ENCODE assay signal across 8 cellular contexts in genomic region chr20:33719989-33720709, GRCh38. TPM values are rescaled to one million over a fixed set of nuclear protein-coding genes. Genes with fewer than 3 reads are reported as not detected.
DNase-seq lines count a peak whose midpoint lies in the region; ATAC-seq and TF ChIP-seq lines count a peak whose summit lies in the region.

Gene PXMP4 (minus strand): TSS chr20:33720310. CDS start chr20:33720207, 103 bp downstream.

- intact Hi-C loops in activated B cell treated with CpG ODN at 0.5 μM for 24 hours (cut with micrococcal nuclease), result loop anchor here (1.0 kb wide), 3 partner anchors 11 to 91 kb away; partner anchors contain the start of genes CHMP4B, E2F1 and ZNF341
- intact Hi-C loops in spleen (cut with DNase I; ENCODE audit: low total_unique reads), result no loop called here

- peak within 1 kb of the TSS; percentile 93 for H3K4me3 Mint-ChIP-seq in activated B cell treated with CpG ODN at 0.5 μM for 24 hours

- H3K79me2 ChIP-seq in ACC112 (ENCODE audit: control insufficient read depth, insufficient read depth, low read length, unreplicated experiment), result no peaks in the 10 kb centered on the region

- no peak for TF ChIP-seq CTCF in activated B cell treated with CpG ODN at 0.5 μM for 24 hours (IDR thresholded peaks at IDR 0.05)
- peak in 2 of 11 experiments; percentile 5 to 33 for TF ChIP-seq CTCF in spleen (IDR thresholded peaks at IDR 0.05 in 8 of 11, conservative IDR thresholded peaks at IDR 0.05 in 3 of 11)

- no peaks in the 10 kb centered on the region for H3K9me3 ChIP-seq in spleen

- WGBS in spleen, 5 donors, result 2 to 15% (median 3%) methylated on average over 8 to 46 of the region's 46 CpGs

- peaks cover 5% of the 10 kb centered on the region for H3K36me3 Mint-ChIP-seq in activated B cell treated with CpG ODN at 0.5 μM for 24 hours (ENCODE audit: low read depth)

- ATAC-seq in GM18870 (IDR thresholded peaks at IDR 0.05; ENCODE audit: unreplicated experiment), result peak; percentile 95
- ATAC-seq in HG03108 (IDR thresholded peaks at IDR 0.05; ENCODE audit: unreplicated experiment), result peak; percentile 98
- peak; percentile 97 for ATAC-seq in activated B cell treated with CpG ODN at 0.5 μM for 24 hours (ENCODE audit: low read depth)

- H3K4me1 Mint-ChIP-seq in activated B cell treated with CpG ODN at 0.5 μM for 24 hours, result peaks cover 27% of the 10 kb centered on the region

- H2AFZ ChIP-seq in ACC112 (ENCODE audit: low read length, unreplicated experiment), result peak within 1 kb of the TSS; percentile 89

- POLR2A ChIA-PET in activated B cell treated with CpG ODN at 0.5 μM for 24 hours (lab: Charles Lee), result interaction anchor here (0.6 to 1.9 kb wide), 15 partner anchors 12 to 392 kb away, joined by 3 to 31 read pairs (median 5); partner anchors contain the start of genes ACTL10, CHMP4B, EIF2S2 and RALY

- CTCF ChIA-PET in activated B cell treated with CpG ODN at 0.5 μM for 24 hours (lab: Charles Lee), result no interaction called here

- H3K27me3 Mint-ChIP-seq in activated B cell treated with CpG ODN at 0.5 μM for 24 hours, result no peaks in the 10 kb centered on the region

- H3K27me3 ChIP-seq in ACC112 (ENCODE audit: insufficient read depth, low read length), result no peaks in the 10 kb centered on the region
- H3K27me3 ChIP-seq in spleen (replicated peaks in 1 of 7), result no peaks in the 10 kb centered on the region

- H3K9me3 Mint-ChIP-seq in activated B cell treated with CpG ODN at 0.5 μM for 24 hours, result peaks cover 2% of the 10 kb centered on the region

- peak within 1 kb of the TSS; percentile 91 for H3K27ac Mint-ChIP-seq in activated B cell treated with CpG ODN at 0.5 μM for 24 hours

- no peaks in the 10 kb centered on the region for H3K36me3 ChIP-seq in ACC112 (ENCODE audit: insufficient read depth, low read length)
- H3K36me3 ChIP-seq in spleen, result peaks cover 0 to 6% (median 0%) of the 10 kb centered on the region in 6 donors

- peak within 1 kb of the TSS; percentile 85 for H3K4me3 ChIP-seq in ACC112 (ENCODE audit: low read depth, low read length)
- peak within 1 kb of the TSS; percentile 60 to 96 (median 81) for H3K4me3 ChIP-seq in spleen

- DNase-seq in NCI-H2227 (lab: John Stamatoyannopoulos, UW; ENCODE audit: unreplicated experiment) (peak; percentile 99), activated B cell treated with CpG ODN at 0.5 μM for 24 hours (peak; percentile 67), inferior parietal cortex (ENCODE audit: extremely low spot score) (peak; percentile 100), spleen (peak; percentile 94)
- DNase-seq in central memory CD4-positive, alpha-beta T cell, result peak; percentile 95

- peak in 1 of 3 donors; percentile 15 for TF ChIP-seq POLR2A in spleen (IDR thresholded peaks at IDR 0.05)

- H3K4me1 ChIP-seq in ACC112 (ENCODE audit: control insufficient read depth, insufficient read depth, low read length, unreplicated experiment) (no peaks in the 10 kb centered on the region), spleen (peaks cover 11 to 44% (median 23%) of the 10 kb centered on the region in 6 donors)

- no peak within 1 kb of the TSS for H3K27ac ChIP-seq in ACC112 (ENCODE audit: low read depth, low read length)
- peak within 1 kb of the TSS; percentile 24 to 89 (median 80) for H3K27ac ChIP-seq in spleen

RNA-seq across cellular contexts. Expression of gene PXMP4, which starts in this region (rescaled TPM):
- total RNA-seq in activated B cell treated with CpG ODN at 0.5 μM for 24 hours (6.8 and 7.7 TPM in 2 replicates), spleen (10 to 100 TPM in 1 of 7 donors, 1 to 10 TPM in 6; 6.1 to 14.4 (median 7.5) TPM)
- polyA plus RNA-seq in spleen, result 1 to 10 TPM; 2.1 to 3.4 (median 3.4) TPM
